ENCODE assay signal across 24 cellular contexts in genomic region chr4:82983450-82983849, GRCh38.
"Had no signal": no experiment of that assay in that cellular context is flagged by ENCODE, and none has a peak within 500 bp of the region (broad histone marks: within the 10 kb centered on the region; RNA-seq: fewer than 3 reads in every experiment).

No MANE protein-coding gene starts in this region.

- H3K36me3 Mint-ChIP-seq: naive B cell had no signal

- ATAC-seq: effector memory CD8-positive, alpha-beta T cell; gastrocnemius medialis; heart right ventricle; left cardiac atrium; left lung; left ventricle myocardium superior; lower lobe of right lung; mucosa of descending colon had no signal

- H3K9me3 Mint-ChIP-seq: dendritic cell treated with granulocyte-macrophage colony-stimulating factor and Interleukin-4, amounts not matched to agents 40 ng/mL and 50 ng/mL, for 4 days; endodermal cell; mesothelial cell of epicardium; naive B cell had no signal

- H3K27ac Mint-ChIP-seq: endodermal cell, mesothelial cell of epicardium had no signal

- H3K4me1 Mint-ChIP-seq: endodermal cell, mesothelial cell of epicardium, naive B cell had no signal

- H3K9me3 ChIP-seq: colonic mucosa, esophagus muscularis mucosa, gastrocnemius medialis, left lung, lower lobe of right lung, mucosa of descending colon had no signal

- H3K4me1 ChIP-seq: esophagus muscularis mucosa, gastrocnemius medialis, heart right ventricle, left lung, lower lobe of right lung had no signal

- H3K27me3 ChIP-seq: colonic mucosa, esophagus muscularis mucosa, gastrocnemius medialis, heart right ventricle, left lung had no signal

- H3K4me3 ChIP-seq: colonic mucosa, esophagus muscularis mucosa, gastrocnemius medialis, heart right ventricle, left lung, lower lobe of right lung, mucosa of descending colon had no signal

- FAIRE-seq: endometrium, keratinocyte had no signal

- H3K36me3 ChIP-seq: colonic mucosa had no signal

- H3K4me3 Mint-ChIP-seq: effector memory CD8-positive, alpha-beta T cell; endodermal cell; mesothelial cell of epicardium; naive B cell had no signal

- DNase-seq: colonic mucosa; cortex of kidney; effector CD8-positive, alpha-beta T cell; effector memory CD8-positive, alpha-beta T cell; endodermal cell; foreskin melanocyte; gastrocnemius medialis; glutamatergic neuron; head of caudate nucleus; heart right ventricle; hippocampal formation; left cardiac atrium; left lung; left ventricle myocardium superior; lower lobe of right lung; mesenchymal stem cell; mucosa of descending colon; naive B cell had no signal

- H3K27ac ChIP-seq: colonic mucosa, epithelial cell of prostate, esophagus muscularis mucosa, gastrocnemius medialis, heart right ventricle, left lung, lower lobe of right lung had no signal

- H3K27me3 Mint-ChIP-seq: dendritic cell treated with granulocyte-macrophage colony-stimulating factor and Interleukin-4, amounts not matched to agents 40 ng/mL and 50 ng/mL, for 4 days; effector memory CD8-positive, alpha-beta T cell; naive B cell had no signal
